Comparison of ENCODE assay signal across 34 cellular contexts in the genomic region with DNA sequence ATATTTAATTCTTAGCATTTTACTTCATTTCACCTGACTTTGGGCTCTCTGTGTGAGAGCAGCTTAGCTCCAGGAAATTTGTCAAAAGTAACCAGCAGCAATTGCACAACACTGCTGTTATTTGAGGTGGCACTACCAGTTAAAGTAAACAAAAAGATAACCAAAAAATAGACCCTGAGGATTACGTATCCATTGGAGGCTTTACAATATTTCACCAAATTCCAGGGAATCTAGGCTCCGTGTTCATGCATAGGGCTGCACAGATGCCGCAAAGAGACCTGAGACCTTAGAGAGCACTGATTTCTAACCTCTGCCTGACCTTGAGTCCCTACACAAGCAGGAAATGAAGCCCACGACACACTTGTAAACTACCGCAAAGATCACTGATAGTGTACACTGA.
"Had no signal": no experiment of that assay in that cellular context is flagged by ENCODE, and none has a peak within 500 bp of the region (broad histone marks: within the 10 kb centered on the region; RNA-seq: fewer than 3 reads in every experiment).

No MANE protein-coding gene starts in this region.

- DNase-seq: activated B cell treated with CpG ODN at 0.5 μM for 24 hours; activated CD4-positive, alpha-beta memory T cell treated with anti-CD3 and anti-CD28 coated beads for 36 hours; activated CD4-positive, alpha-beta T cell treated with anti-CD3 and anti-CD28 coated beads for 4 hours; activated CD4-positive, alpha-beta T cell treated with anti-CD3 and anti-CD28 coated beads, Interleukin-2, amount 10 ng/mL, durations not matched to agents 24 days and 14 days; activated CD4-positive, alpha-beta T cell treated with anti-CD3 and anti-CD28 coated beads, Interleukin-2, amount 50 U/mL, for 1 hour; activated CD4-positive, alpha-beta T cell treated with anti-CD3 and anti-CD28 coated beads, Interleukin-2, amount 50 U/mL, for 4 hours; activated CD4-positive, CD25-positive, alpha-beta regulatory T cell treated with anti-CD3 and anti-CD28 coated beads, Interleukin-2, amount 50 U/mL, for 72 hours; activated CD8-positive, alpha-beta memory T cell treated with anti-CD3 and anti-CD28 coated beads, Interleukin-2, amount 50 U/mL, for 4 hours; activated CD8-positive, alpha-beta T cell treated with anti-CD3 and anti-CD28 coated beads for 36 hours; activated effector memory CD4-positive, alpha-beta T cell treated with anti-CD3 and anti-CD28 coated beads, Interleukin-2, amount 50 U/mL, for 16 hours; activated gamma-delta T cell treated with Interleukin-2 at 50 U/mL for 16 hours; activated naive CD4-positive, alpha-beta T cell; activated naive CD4-positive, alpha-beta T cell treated with anti-CD3 and anti-CD28 coated beads for 36 hours; activated naive CD4-positive, alpha-beta T cell treated with anti-CD3 and anti-CD28 coated beads, Interleukin-2, amount 50 U/mL, for 16 hours; activated naive CD8-positive, alpha-beta T cell treated with anti-CD3 and anti-CD28 coated beads for 36 hours; activated T-cell treated with anti-CD3 and anti-CD28 coated beads for 4 hours; activated T-cell treated with anti-CD3 and anti-CD28 coated beads, Interleukin-2, amount 50 U/mL, for 1 hour; activated T-cell treated with anti-CD3 and anti-CD28 coated beads, Interleukin-2, amount 50 U/mL, for 4 hours; activated T-cell treated with anti-CD3 and anti-CD28 coated beads, Interleukin-2, amount 50 U/mL, for 72 hours; adrenal gland; amniotic stem cell; aorta; body of pancreas; brain microvascular endothelial cell; cerebellar nuclear complex; T-helper 1 cell; T-helper 2 cell; T-helper 9 cell had no signal

- H3K27ac ChIP-seq: adrenal gland, body of pancreas, brain microvascular endothelial cell, breast epithelium, VCaP had no signal

- H3K4me1 ChIP-seq: adrenal gland, body of pancreas, breast epithelium had no signal

- H3K4me3 ChIP-seq: adrenal gland, body of pancreas, breast epithelium had no signal

- ATAC-seq: activated CD8-positive, alpha-beta T cell treated with anti-CD3 and anti-CD28 coated beads for 36 hours; activated naive CD4-positive, alpha-beta T cell treated with anti-CD3 and anti-CD28 coated beads, Interleukin-2, amount 50 U/mL, for 72 hours; activated T-cell treated with anti-CD3 and anti-CD28 coated beads, Interleukin-2, amount 50 U/mL, for 4 hours; activated T-cell treated with anti-CD3 and anti-CD28 coated beads, Interleukin-2, amount 50 U/mL, for 72 hours; activated T-helper 17 cell treated with anti-CD3 and anti-CD28 coated beads, Interleukin-2, amount 50 U/mL, for 72 hours; body of pancreas had no signal

- H3K9me3 ChIP-seq: adrenal gland, body of pancreas, breast epithelium had no signal

- H3K27me3 ChIP-seq: adrenal gland, body of pancreas, brain microvascular endothelial cell, breast epithelium had no signal

- FAIRE-seq: astrocyte, TTC549 had no signal

- H3K36me3 ChIP-seq: brain microvascular endothelial cell, breast epithelium had no signal
